In the genomic region with DNA sequence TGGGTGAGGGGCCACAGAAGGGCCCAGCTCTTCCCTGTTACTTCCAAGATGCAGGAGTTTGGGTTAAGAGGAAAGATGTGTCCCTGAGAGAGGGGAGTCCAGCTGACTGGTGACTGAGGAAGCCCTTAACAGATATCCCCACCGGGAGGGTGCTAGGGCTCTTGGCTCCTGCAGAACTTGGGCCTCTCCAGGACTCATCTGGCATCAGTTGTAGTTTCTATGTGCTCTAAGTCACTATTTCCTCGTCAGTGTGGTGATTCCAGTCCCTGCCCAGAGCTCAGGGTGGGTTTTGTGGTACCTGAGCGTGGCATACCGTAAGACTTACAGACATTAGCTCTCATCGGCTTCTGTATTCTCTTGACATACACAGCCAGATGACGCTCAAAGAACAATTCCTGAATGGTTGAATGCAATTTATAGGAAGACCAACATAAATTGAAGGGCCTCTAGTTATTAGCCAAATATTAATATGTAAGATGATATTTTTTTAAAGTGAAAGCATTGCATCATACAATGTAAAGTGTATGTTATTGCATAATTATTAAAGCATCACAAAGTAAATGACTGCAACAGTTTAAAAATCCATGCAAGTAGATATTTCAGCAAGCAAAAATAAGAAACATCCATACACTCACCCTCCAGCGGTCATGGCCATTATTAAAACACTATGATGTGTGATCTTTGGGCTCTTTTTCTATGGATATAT, we compare ENCODE assay signal across 16 cellular contexts.
DNase-seq lines count a peak whose midpoint lies in the region; ATAC-seq, FAIRE-seq and TF ChIP-seq lines count a peak whose summit lies in the region.
"Had no signal": no experiment of that assay in that cellular context is flagged by ENCODE, and none has a peak within 500 bp of the region (broad histone marks: within the 10 kb centered on the region; RNA-seq: fewer than 3 reads in every experiment).

No MANE protein-coding gene starts in this region.

- POLR2A ChIA-PET in MCF 10A (lab: Yijun Ruan, JAX) = interaction anchor here (0.7 to 3.3 kb wide), 7 partner anchors 8 to 65 kb away, joined by 3 to 16 read pairs (median 5); no protein-coding TSS in a partner anchor

- H3K36me3 ChIP-seq in breast epithelium = no peaks in the 10 kb centered on the region
- H3K36me3 ChIP-seq in bronchial epithelial cell (ENCODE audit: control insufficient read depth, insufficient read depth, low read length) = no peaks in the 10 kb centered on the region
- H3K36me3 ChIP-seq in left lung = no peaks in the 10 kb centered on the region
- no peaks in the 10 kb centered on the region for H3K36me3 ChIP-seq in upper lobe of right lung

- peaks cover 56% of the 10 kb centered on the region for H3K4me1 Mint-ChIP-seq in MCF 10A (ENCODE audit: insufficient read depth, unreplicated experiment)
- H3K4me1 Mint-ChIP-seq in Calu3 (ENCODE audit: low read depth, unreplicated experiment) = peaks cover 51% of the 10 kb centered on the region

- TF ChIP-seq CTCF in MCF 10A (IDR thresholded peaks at IDR 0.05; ENCODE audit: unreplicated experiment) (no peak), breast epithelium (IDR thresholded peaks at IDR 0.05) (no peak), bronchial epithelial cell (IDR thresholded peaks at IDR 0.05; ENCODE audit: insufficient read depth, low read length, severe bottlenecking) (no peak), left lung (IDR thresholded peaks at IDR 0.05) (no peak), upper lobe of right lung (IDR thresholded peaks at IDR 0.05) (no peak), Calu3 (IDR thresholded peaks at IDR 0.05; ENCODE audit: unreplicated experiment) (no peak)

- H3K36me3 Mint-ChIP-seq in MCF 10A (ENCODE audit: insufficient read depth, unreplicated experiment) = no peaks in the 10 kb centered on the region
- peaks cover 11% of the 10 kb centered on the region for H3K36me3 Mint-ChIP-seq in Calu3 (ENCODE audit: insufficient read depth, unreplicated experiment)
- H3K36me3 Mint-ChIP-seq: naive B cell had no signal

- H3K27ac Mint-ChIP-seq in MCF 10A (ENCODE audit: low read depth, unreplicated experiment) (peak overlapping the region; percentile 91), Calu3 (ENCODE audit: unreplicated experiment) (no peak overlapping the region)

- peaks cover 0 to 4% of the 10 kb centered on the region in 2 donors for H3K4me1 ChIP-seq in breast epithelium
- peaks cover 17 to 51% of the 10 kb centered on the region in 2 donors for H3K4me1 ChIP-seq in left lung
- peaks cover 16% of the 10 kb centered on the region for H3K4me1 ChIP-seq in upper lobe of right lung

- H3K9me3 ChIP-seq in breast epithelium = no peaks in the 10 kb centered on the region
- H3K9me3 ChIP-seq in left lung = no peaks in the 10 kb centered on the region
- H3K9me3 ChIP-seq in upper lobe of right lung = no peaks in the 10 kb centered on the region

- H3K4me3 ChIP-seq in breast epithelium (no peak overlapping the region), bronchial epithelial cell (ENCODE audit: low read depth, low read length) (peak overlapping the region; percentile 29), left lung (no peak overlapping the region), upper lobe of right lung (no peak overlapping the region)
- H3K4me3 ChIP-seq: dorsolateral prefrontal cortex had no signal

- peak overlapping the region; percentile 56 for H3K4me3 Mint-ChIP-seq in MCF 10A (ENCODE audit: unreplicated experiment)
- H3K4me3 Mint-ChIP-seq in Calu3 (ENCODE audit: low read depth, unreplicated experiment) = no peak overlapping the region

- no peak for FAIRE-seq in bronchial epithelial cell (lab: Jason Lieb, UNC)
- FAIRE-seq: frontal cortex had no signal

- DNase-seq in MCF 10A (ENCODE audit: unreplicated experiment) (no peak), breast epithelium (ENCODE audit: low spot score in 2 of 2) (no peak), bronchial epithelial cell (ENCODE audit: low read depth) (peak; percentile 60), left lung (no peak), upper lobe of right lung (no peak), GM19240 (ENCODE audit: insufficient read length, low spot score) (no peak), Calu3 (no peak)
- DNase-seq: amygdala; dorsolateral prefrontal cortex; EL; naive B cell; NCI-H1092; stimulated activated CD4-positive, alpha-beta T cell treated with anti-CD3 and anti-CD28 coated beads, Interleukin-2, amount 100 ng/mL, for 24 hours; trophoblast cell had no signal

- ATAC-seq in left lung (peak; percentile 40), upper lobe of right lung (peak; percentile 7), HG03039 (IDR thresholded peaks at IDR 0.05; ENCODE audit: unreplicated experiment) (no peak)

- H3K9me3 Mint-ChIP-seq in MCF 10A (ENCODE audit: unreplicated experiment) (no peaks in the 10 kb centered on the region), Calu3 (ENCODE audit: low read depth, unreplicated experiment) (no peaks in the 10 kb centered on the region)
- H3K9me3 Mint-ChIP-seq: naive B cell had no signal

- intact Hi-C loops in MCF 10A (cut with micrococcal nuclease) (no loop called here), breast epithelium (cut with DNase I; ENCODE audit: low total_unique reads) (no loop called here), left lung (cut with DNase I) (no loop called here), upper lobe of right lung (cut with DNase I) (no loop called here), Calu3 (cut with micrococcal nuclease; ENCODE audit: unreplicated experiment) (no loop called here)

- CTCF ChIA-PET in MCF 10A (lab: Yijun Ruan, JAX) (interaction anchor here (0.6 to 2.0 kb wide), 9 partner anchors 9 to 627 kb away, joined by 3 to 7 read pairs (median 4); partner anchors contain the start of gene TLR10), Calu3 (lab: Charles Lee) (interaction anchor here (0.6 to 1.7 kb wide), 6 partner anchors 21 to 257 kb away, joined by 3 to 10 read pairs (median 5); no protein-coding TSS in a partner anchor)

- H3K27me3 ChIP-seq in breast epithelium (no peaks in the 10 kb centered on the region), bronchial epithelial cell (ENCODE audit: control insufficient read depth, insufficient read depth, low read length) (no peaks in the 10 kb centered on the region), left lung (no peaks in the 10 kb centered on the region), upper lobe of right lung (no peaks in the 10 kb centered on the region)
- H3K27me3 ChIP-seq: dorsolateral prefrontal cortex had no signal

- H3K27ac ChIP-seq in breast epithelium = peak overlapping the region in 1 of 2 donors; percentile 62
- H3K27ac ChIP-seq in left lung = peak overlapping the region; percentile 20 to 63
- no peak overlapping the region for H3K27ac ChIP-seq in upper lobe of right lung

- BruUV-seq in MCF 10A (replicated peaks; lab: Mats Ljungman, UMichigan) = no TSS peak
- BruUV-seq in Calu3 (replicated peaks; lab: Mats Ljungman, UMichigan) = no TSS peak

- H3K27me3 Mint-ChIP-seq in MCF 10A (ENCODE audit: insufficient read depth, unreplicated experiment) (no peaks in the 10 kb centered on the region), Calu3 (ENCODE audit: unreplicated experiment) (no peaks in the 10 kb centered on the region)
- H3K27me3 Mint-ChIP-seq: naive B cell had no signal

- no peak for TF ChIP-seq POLR2A in breast epithelium (IDR thresholded peaks at IDR 0.05)
